Comparison of ENCODE assay signal across 1 cellular context in genomic region chr13:46182491-46182877, GRCh38.
TF ChIP-seq lines count a peak whose summit lies in the region.

No MANE protein-coding gene starts in this region.

TF ChIP-seq in H1, 55 proteins besides CTCF, POLR2A, EP300 and RAD21 (continued from another document):
- TF ChIP-seq TEAD4 (IDR thresholded peaks at IDR 0.05; ENCODE audit: low read depth, low read length) (no peak), SUZ12 (IDR thresholded peaks at IDR 0.05; ENCODE audit: low read length) (no peak), GABPA (IDR thresholded peaks at IDR 0.05; ENCODE audit: borderline replicate concordance, insufficient read depth, low read length) (no peak), KDM4A (IDR thresholded peaks at IDR 0.05; ENCODE audit: low read depth, low read length, severe bottlenecking) (no peak), RFX5 (IDR thresholded peaks at IDR 0.05; ENCODE audit: borderline replicate concordance, low read depth, low read length) (no peak)
